In the genomic region with DNA sequence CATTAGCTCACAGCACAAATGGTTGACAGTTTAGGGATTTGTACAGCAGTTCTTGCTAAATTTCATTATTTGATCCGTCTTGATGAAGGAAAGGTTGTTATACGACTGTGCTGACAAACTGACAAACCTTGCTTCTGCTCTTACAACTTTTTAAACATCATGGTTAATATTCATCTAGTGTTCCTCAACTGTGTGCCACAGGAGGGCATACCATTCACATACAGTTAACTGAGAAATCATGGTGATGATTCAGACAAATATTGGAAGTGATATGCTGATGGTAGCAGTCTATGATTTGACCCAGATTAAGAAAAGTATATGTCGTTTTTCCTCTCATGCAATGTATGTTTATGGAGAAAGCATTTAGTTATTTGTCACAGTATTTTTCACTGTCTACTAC, we compare ENCODE assay signal across 13 cellular contexts.
DNase-seq lines count a peak whose midpoint lies in the region; ATAC-seq and TF ChIP-seq lines count a peak whose summit lies in the region.
"Had no signal": no experiment of that assay in that cellular context is flagged by ENCODE, and none has a peak within 500 bp of the region (broad histone marks: within the 10 kb centered on the region; RNA-seq: fewer than 3 reads in every experiment).

No MANE protein-coding gene starts in this region.

- DNase-seq in Ammon's horn (ENCODE audit: low spot score) (peak; percentile 42), HT-29 (ENCODE audit: low spot score) (peak; percentile 55), RWPE2 (ENCODE audit: low spot score) (no peak), foreskin keratinocyte (peak in 1 of 2 donors; percentile 31), Peyer's patch (no peak), superior temporal gyrus (ENCODE audit: extremely low spot score) (no peak), OCI-M2 (lab: John Stamatoyannopoulos, UW; ENCODE audit: unreplicated experiment) (no peak)
- DNase-seq: activated T-cell treated with anti-CD3 and anti-CD28 coated beads, Interleukin-2, amount 50 U/mL, for 4 hours; colonic mucosa; H7; NCI-H2029 treated with DMSO at 0.1 percent for 48 hours had no signal

- peak; percentile 44 for TF ChIP-seq CTCF in RWPE2 (IDR thresholded peaks at IDR 0.05; ENCODE audit: poor library complexity, severe bottlenecking)
- peak; percentile 45 for TF ChIP-seq CTCF in foreskin keratinocyte (conservative IDR thresholded peaks at IDR 0.05)
- peak in 2 of 6 experiments; percentile 28 to 38 for TF ChIP-seq CTCF in Peyer's patch (IDR thresholded peaks at IDR 0.05)

- H3K4me3 ChIP-seq in RWPE2 (ENCODE audit: severe bottlenecking) = no peak overlapping the region
- H3K4me3 ChIP-seq in Peyer's patch = no peak overlapping the region
- H3K4me3 ChIP-seq: colonic mucosa had no signal

- TF ChIP-seq POLR2A in Peyer's patch (IDR thresholded peaks at IDR 0.05) = no peak

- no peaks in the 10 kb centered on the region for H3K36me3 ChIP-seq in RWPE2 (ENCODE audit: low read depth)
- H3K36me3 ChIP-seq in Peyer's patch = no peaks in the 10 kb centered on the region
- H3K36me3 ChIP-seq: colonic mucosa had no signal

- H3K27me3 ChIP-seq in RWPE2 (ENCODE audit: insufficient read depth, poor library complexity, severe bottlenecking) = no peaks in the 10 kb centered on the region
- no peaks in the 10 kb centered on the region for H3K27me3 ChIP-seq in foreskin keratinocyte
- H3K27me3 ChIP-seq in Peyer's patch = no peaks in the 10 kb centered on the region
- H3K27me3 ChIP-seq: colonic mucosa had no signal

- H3K27ac ChIP-seq in RWPE2 (ENCODE audit: poor library complexity, severe bottlenecking) (no peak overlapping the region), foreskin keratinocyte (no peak overlapping the region), Peyer's patch (no peak overlapping the region)
- H3K27ac ChIP-seq: colonic mucosa had no signal

- H3K4me1 ChIP-seq in RWPE2 (ENCODE audit: insufficient read depth, poor library complexity, severe bottlenecking) = no peaks in the 10 kb centered on the region
- H3K4me1 ChIP-seq in foreskin keratinocyte = no peaks in the 10 kb centered on the region
- no peaks in the 10 kb centered on the region for H3K4me1 ChIP-seq in Peyer's patch
- H3K4me1 ChIP-seq: colonic mucosa had no signal

- ATAC-seq in RWPE2 (ENCODE audit: low read depth) (peak; percentile 72; the same call in 2 of the 3 replicates), foreskin keratinocyte (peak; percentile 14), GM21619 (IDR thresholded peaks at IDR 0.05; ENCODE audit: unreplicated experiment) (no peak)
- ATAC-seq: activated T-cell treated with anti-CD3 and anti-CD28 coated beads, Interleukin-2, amount 50 U/mL, for 4 hours; stimulated activated memory B cell treated with anti-CD40 and anti-IgM and Interleukin-4, amounts not matched to agents 10 μg/mL and 1 μg/mL and 100 μg/mL, for 72 hours had no signal

- H3K9me3 ChIP-seq in RWPE2 (ENCODE audit: severe bottlenecking) (no peaks in the 10 kb centered on the region), Peyer's patch (no peaks in the 10 kb centered on the region)
- H3K9me3 ChIP-seq: colonic mucosa had no signal

Comparison
In these comparisons a context has a peak if more than half of its experiments do, and no peak if none do; other contexts are left out.
1. DNase-seq: peak in Ammon's horn (single experiment) and HT-29 (single experiment); none in RWPE2 (single experiment), Peyer's patch (0 of 3), superior temporal gyrus (single experiment) and OCI-M2 (single experiment).